Comparison of ENCODE assay signal across 8 cellular contexts in genomic region chr6:43181621-43181941, GRCh38. TPM values are rescaled to one million over a fixed set of nuclear protein-coding genes. Genes with fewer than 3 reads are reported as not detected.
DNase-seq lines count a peak whose midpoint lies in the region; ATAC-seq and TF ChIP-seq lines count a peak whose summit lies in the region.

No MANE protein-coding gene starts in this region.

- ATAC-seq in GM21515 (IDR thresholded peaks at IDR 0.05; ENCODE audit: unreplicated experiment) (peak; percentile 22), SK-N-SH treated with all-trans-retinoic acid at 6 μM for 48 hours (no peak; the same call in 1 of the 3 replicates), HG02885 (IDR thresholded peaks at IDR 0.05; ENCODE audit: poor library complexity, unreplicated experiment) (no peak)

- no peak for TF ChIP-seq CTCF in fibroblast of the aortic adventitia (IDR thresholded peaks at IDR 0.05; ENCODE audit: insufficient read depth, low read length)
- TF ChIP-seq CTCF in sigmoid colon (IDR thresholded peaks at IDR 0.05): no peak

- peaks cover 22 to 65% (median 34%) of the 10 kb centered on the region in 4 donors for H3K36me3 ChIP-seq in sigmoid colon

- whole genome bisulfite sequencing in sigmoid colon, 2 donors: 39 to 50% methylated on average over 9 of the region's 9 CpGs

- H3K4me1 ChIP-seq in sigmoid colon: peaks cover 0 to 42% (median 21%) of the 10 kb centered on the region in 4 donors

- TF ChIP-seq POLR2A in sigmoid colon (IDR thresholded peaks at IDR 0.05): no peak

- H3K4me3 ChIP-seq in fibroblast of the aortic adventitia (ENCODE audit: low read depth, low read length): peak overlapping the region; percentile 90
- peak overlapping the region; percentile 68 to 85 (median 77) for H3K4me3 ChIP-seq in sigmoid colon

- intact Hi-C loops in sigmoid colon (cut with DNase I): no loop called here

- TF ChIP-seq EP300 in sigmoid colon (IDR thresholded peaks at IDR 0.05): no peak

- DNase-seq in fibroblast of the aortic adventitia (ENCODE audit: low read depth): no peak
- DNase-seq in sigmoid colon: no peak
- DNase-seq in A172 (ENCODE audit: low spot score): no peak
- DNase-seq in DMS 273 treated with DMSO at 0.1 percent for 48 hours (lab: John Stamatoyannopoulos, UW): no peak
- DNase-seq in NCI-H345 (lab: John Stamatoyannopoulos, UW): no peak

- H3K27ac ChIP-seq in sigmoid colon: peak overlapping the region; percentile 81 to 87 (median 86)

- H3K9me3 ChIP-seq in sigmoid colon: no peaks in the 10 kb centered on the region

- no peaks in the 10 kb centered on the region for H3K27me3 ChIP-seq in sigmoid colon

TF ChIP-seq in SK-N-SH treated with all-trans-retinoic acid at 6 μM for 48 hours, 23 proteins besides CTCF, POLR2A, EP300 and RAD21:
- TF ChIP-seq CSDC2 (CRISPR knock-in tag; IDR thresholded peaks at IDR 0.05) (0 out of 2 replicates have a peak, but pooled peaks have one; percentile 26), BACH2 (CRISPR knock-in tag; IDR thresholded peaks at IDR 0.05; ENCODE audit: borderline replicate concordance) (no peak)

RNA-seq across cellular contexts. Expression of gene CUL9, which starts 0.4 kb away (rescaled TPM):
- total RNA-seq in fibroblast of the aortic adventitia (ENCODE audit: low replicate concordance) (22.8 and 28.7 TPM in 2 replicates), sigmoid colon (10 to 100 TPM; 21.7 to 49.6 (median 31.9) TPM)
- 10 to 100 TPM in 2 of 3 donors, 1 to 10 TPM in 1; 5.1 to 32.9 (median 12.6) TPM for polyA plus RNA-seq in sigmoid colon
- 17.5 and 19.6 TPM in 2 replicates for total RNA-seq in A172 (2014; rRNA removed; shearing (Covaris generic))

RNA-seq across cellular contexts. Expression of gene SRF, which starts 10.5 kb away (rescaled TPM):
- total RNA-seq in fibroblast of the aortic adventitia (ENCODE audit: low replicate concordance) (17.5 and 17.9 TPM in 2 replicates), sigmoid colon (10 to 100 TPM; 64.2 to 96.9 (median 89.1) TPM)
- 10 to 100 TPM; 12.6 to 31.2 (median 13.9) TPM for polyA plus RNA-seq in sigmoid colon
- 15.7 and 18.0 TPM in 2 replicates for total RNA-seq in A172 (2014; rRNA removed; shearing (Covaris generic))

RNA-seq across cellular contexts. Expression of gene DNPH1, which starts 47.7 kb away (rescaled TPM):
- 46.2 and 65.2 TPM in 2 replicates for total RNA-seq in fibroblast of the aortic adventitia (ENCODE audit: low replicate concordance)
- total RNA-seq in sigmoid colon: 10 to 100 TPM; 32.1 to 96.0 (median 90.3) TPM
- polyA plus RNA-seq in sigmoid colon: 100 to 1,000 TPM; 155 to 188 (median 163) TPM
- total RNA-seq in A172 (2014; rRNA removed; shearing (Covaris generic)): 120 and 173 TPM in 2 replicates
